In genomic region chr13:56932104-56932503, GRCh38 we compare ENCODE assay signal across 7 cellular contexts.
"Had no signal": no experiment of that assay in that cellular context is flagged by ENCODE, and none has a peak within 500 bp of the region (broad histone marks: within the 10 kb centered on the region; RNA-seq: fewer than 3 reads in every experiment).

No MANE protein-coding gene starts in this region.

- DNase-seq: H7, HFFc6 had no signal

- ATAC-seq: GM23338, HCT116, HepG2 had no signal

- H3K4me1 ChIP-seq: HAP-1 had no signal

- H3K27ac ChIP-seq: HL-60 had no signal

- H3K4me3 ChIP-seq: GM23338, HAP-1 had no signal

- H3K9me3 ChIP-seq: HAP-1 had no signal
